In the genomic region with DNA sequence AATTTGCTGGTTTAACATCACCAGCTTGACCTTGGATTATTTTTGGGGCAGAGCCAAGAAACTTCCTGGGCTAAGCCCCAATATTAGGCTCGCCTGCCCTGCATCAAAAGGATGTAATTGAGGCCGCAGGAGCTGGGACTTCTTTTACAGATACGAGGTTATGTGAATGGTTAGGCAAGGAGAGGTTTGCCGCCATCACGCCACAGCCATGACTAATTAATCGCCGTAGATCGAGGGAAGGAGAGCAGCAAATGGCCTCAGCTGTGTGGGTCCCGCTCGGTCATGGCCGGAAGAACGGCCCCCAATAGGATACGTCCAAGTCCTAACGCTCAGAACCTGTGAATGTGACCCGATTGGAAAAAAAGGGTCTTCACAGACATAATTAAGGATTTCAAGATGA, we compare ENCODE assay signal across 31 cellular contexts. TPM values are rescaled to one million over a fixed set of nuclear protein-coding genes. Genes with fewer than 3 reads are reported as not detected.
"Had no signal": no experiment of that assay in that cellular context is flagged by ENCODE, and none has a peak within 500 bp of the region (broad histone marks: within the 10 kb centered on the region; RNA-seq: fewer than 3 reads in every experiment).

No MANE protein-coding gene starts in this region.

- H3K4me1 Mint-ChIP-seq: activated CD4-positive, alpha-beta T cell treated with anti-CD3 and anti-CD28 coated beads, Interleukin-2, amount 10 ng/mL, durations not matched to agents 24 days and 14 days; activated naive CD8-positive, alpha-beta T cell treated with anti-CD3 and anti-CD28 coated beads for 36 hours; activated T-helper 17 cell treated with anti-CD3 and anti-CD28 coated beads, Interleukin-2, amount 50 U/mL, for 72 hours had no signal

- H3K27ac ChIP-seq: brain microvascular endothelial cell, SK-N-MC had no signal

- H3K4me3 Mint-ChIP-seq: activated CD4-positive, alpha-beta T cell treated with anti-CD3 and anti-CD28 coated beads, Interleukin-2, amount 10 ng/mL, durations not matched to agents 24 days and 14 days; activated CD8-positive, alpha-beta T cell treated with anti-CD3 and anti-CD28 coated beads for 36 hours; activated naive CD8-positive, alpha-beta T cell treated with anti-CD3 and anti-CD28 coated beads for 36 hours; activated T-cell treated with anti-CD3 and anti-CD28 coated beads, Interleukin-2, amount 50 U/mL, for 72 hours; activated T-helper 17 cell treated with anti-CD3 and anti-CD28 coated beads, Interleukin-2, amount 50 U/mL, for 72 hours; T-helper 1 cell treated with Interleukin-12 subunit alpha and Interleukin-12 subunit beta and Interleukin-4 antibody, amounts not matched to agents 30 μg/mL and 1 μg/mL, for 36 hours; T-helper 2 cell treated with Interferon-gamma antibody and Interleukin-4, amounts not matched to agents 5 μg/mL and 100 μg/mL, for 36 hours had no signal

- DNase-seq: activated CD4-positive, alpha-beta T cell treated with anti-CD3 and anti-CD28 coated beads, Interleukin-2, amount 10 ng/mL, durations not matched to agents 24 days and 14 days; activated CD4-positive, alpha-beta T cell treated with anti-CD3 and anti-CD28 coated beads, Interleukin-2, amount 50 U/mL, for 4 hours; activated CD8-positive, alpha-beta T cell treated with anti-CD3 and anti-CD28 coated beads for 36 hours; activated effector memory CD4-positive, alpha-beta T cell treated with anti-CD3 and anti-CD28 coated beads, Interleukin-2, amount 50 U/mL, for 16 hours; activated naive CD4-positive, alpha-beta T cell; activated naive CD4-positive, alpha-beta T cell treated with anti-CD3 and anti-CD28 coated beads, Interleukin-2, amount 50 U/mL, for 16 hours; activated naive CD8-positive, alpha-beta T cell treated with anti-CD3 and anti-CD28 coated beads for 36 hours; activated T-cell treated with anti-CD3 and anti-CD28 coated beads, Interleukin-2, amount 50 U/mL, for 1 hour; activated T-cell treated with anti-CD3 and anti-CD28 coated beads, Interleukin-2, amount 50 U/mL, for 72 hours; amniotic stem cell; brain microvascular endothelial cell; central memory CD4-positive, alpha-beta T cell; MM.1S; MV-4-11; NCI-H1092 treated with DMSO at 0.1 percent for 48 hours; NCI-H146; NCI-H187; NCI-H2029 treated with DMSO at 0.1 percent for 48 hours; NCI-H2107; NCI-H2171; NCI-H510A; NCI-H748 treated with DMSO at 0.1 percent for 48 hours; NK-92 treated with Interleukin-12 subunit alpha and Interleukin-12 subunit beta, amount 100 ng/mL, for 24 hours; Right ventricle myocardium superior had no signal

- H3K4me3 ChIP-seq: SK-N-MC had no signal

- H3K36me3 Mint-ChIP-seq: activated naive CD8-positive, alpha-beta T cell treated with anti-CD3 and anti-CD28 coated beads for 36 hours had no signal

- H3K27me3 ChIP-seq: brain microvascular endothelial cell had no signal

- H3K9me3 Mint-ChIP-seq: activated CD4-positive, alpha-beta T cell treated with anti-CD3 and anti-CD28 coated beads, Interleukin-2, amount 10 ng/mL, durations not matched to agents 24 days and 14 days; activated CD8-positive, alpha-beta T cell treated with anti-CD3 and anti-CD28 coated beads for 36 hours; activated naive CD8-positive, alpha-beta T cell treated with anti-CD3 and anti-CD28 coated beads for 36 hours; activated T-cell treated with anti-CD3 and anti-CD28 coated beads, Interleukin-2, amount 50 U/mL, for 72 hours; activated T-helper 17 cell treated with anti-CD3 and anti-CD28 coated beads, Interleukin-2, amount 50 U/mL, for 72 hours; T-helper 1 cell treated with Interleukin-12 subunit alpha and Interleukin-12 subunit beta and Interleukin-4 antibody, amounts not matched to agents 30 μg/mL and 1 μg/mL, for 36 hours; T-helper 2 cell treated with Interferon-gamma antibody and Interleukin-4, amounts not matched to agents 5 μg/mL and 100 μg/mL, for 36 hours had no signal

- H3K36me3 ChIP-seq: brain microvascular endothelial cell had no signal

- H3K27ac Mint-ChIP-seq: activated CD4-positive, alpha-beta T cell treated with anti-CD3 and anti-CD28 coated beads, Interleukin-2, amount 10 ng/mL, durations not matched to agents 24 days and 14 days; activated CD8-positive, alpha-beta T cell treated with anti-CD3 and anti-CD28 coated beads for 36 hours; activated naive CD8-positive, alpha-beta T cell treated with anti-CD3 and anti-CD28 coated beads for 36 hours; activated T-cell treated with anti-CD3 and anti-CD28 coated beads, Interleukin-2, amount 50 U/mL, for 72 hours; activated T-helper 17 cell treated with anti-CD3 and anti-CD28 coated beads, Interleukin-2, amount 50 U/mL, for 72 hours; T-helper 1 cell treated with Interleukin-12 subunit alpha and Interleukin-12 subunit beta and Interleukin-4 antibody, amounts not matched to agents 30 μg/mL and 1 μg/mL, for 36 hours; T-helper 2 cell treated with Interferon-gamma antibody and Interleukin-4, amounts not matched to agents 5 μg/mL and 100 μg/mL, for 36 hours had no signal

- ATAC-seq: activated CD8-positive, alpha-beta T cell treated with anti-CD3 and anti-CD28 coated beads for 36 hours; activated T-cell treated with anti-CD3 and anti-CD28 coated beads, Interleukin-2, amount 50 U/mL, for 72 hours; activated T-helper 17 cell treated with anti-CD3 and anti-CD28 coated beads, Interleukin-2, amount 50 U/mL, for 72 hours had no signal

- H3K27me3 Mint-ChIP-seq: activated naive CD8-positive, alpha-beta T cell treated with anti-CD3 and anti-CD28 coated beads for 36 hours; activated T-helper 17 cell treated with anti-CD3 and anti-CD28 coated beads, Interleukin-2, amount 50 U/mL, for 72 hours had no signal

RNA-seq across cellular contexts. Expression of a gene that starts 9.8 kb away (rescaled TPM):
- total RNA-seq: activated CD4-positive, alpha-beta T cell treated with anti-CD3 and anti-CD28 coated beads, Interleukin-2, amount 10 ng/mL, durations not matched to agents 24 days and 14 days; activated CD8-positive, alpha-beta memory T cell treated with anti-CD3 and anti-CD28 coated beads for 36 hours; activated CD8-positive, alpha-beta T cell treated with anti-CD3 and anti-CD28 coated beads for 36 hours; activated naive CD8-positive, alpha-beta T cell treated with anti-CD3 and anti-CD28 coated beads for 36 hours; activated T-cell treated with anti-CD3 and anti-CD28 coated beads, Interleukin-2, amount 50 U/mL, for 72 hours; activated T-helper 17 cell treated with anti-CD3 and anti-CD28 coated beads, Interleukin-2, amount 50 U/mL, for 72 hours; aorta; LHCN-M2; Right ventricle myocardium superior had no signal

RNA-seq across cellular contexts. Expression of a gene that starts 41.0 kb away (rescaled TPM):
- total RNA-seq: Right ventricle myocardium superior had no signal
